In the genomic region with DNA sequence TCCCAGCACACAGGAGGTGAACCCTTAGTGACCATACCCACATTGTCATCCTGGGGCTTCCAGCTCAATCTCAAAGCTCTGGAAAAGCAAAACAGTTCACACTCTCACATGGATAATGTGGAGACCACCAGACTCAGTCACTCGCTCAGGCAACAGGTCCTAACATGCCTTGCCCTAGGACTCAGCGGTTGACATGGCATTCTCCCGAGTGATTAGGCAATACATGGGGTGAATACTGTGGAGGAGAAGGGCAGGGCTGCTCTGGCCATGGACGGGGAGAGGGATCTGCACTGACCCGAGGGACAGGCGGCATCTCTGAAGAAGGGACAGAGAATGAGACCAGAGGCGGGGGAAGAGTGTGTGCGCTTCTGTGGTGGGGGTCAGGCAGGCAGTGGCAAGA, we compare ENCODE assay signal across 1 cellular context.
TF ChIP-seq lines count a peak whose summit lies in the region.

No MANE protein-coding gene starts in this region.

TF ChIP-seq in IMR-90, 13 proteins besides CTCF, POLR2A, EP300 and RAD21 (continued from another document):
- no peak for TF ChIP-seq RCOR1 (IDR thresholded peaks at IDR 0.05; ENCODE audit: insufficient replicate concordance, low read length)
